ENCODE assay signal across 1 cellular context in the genomic region with DNA sequence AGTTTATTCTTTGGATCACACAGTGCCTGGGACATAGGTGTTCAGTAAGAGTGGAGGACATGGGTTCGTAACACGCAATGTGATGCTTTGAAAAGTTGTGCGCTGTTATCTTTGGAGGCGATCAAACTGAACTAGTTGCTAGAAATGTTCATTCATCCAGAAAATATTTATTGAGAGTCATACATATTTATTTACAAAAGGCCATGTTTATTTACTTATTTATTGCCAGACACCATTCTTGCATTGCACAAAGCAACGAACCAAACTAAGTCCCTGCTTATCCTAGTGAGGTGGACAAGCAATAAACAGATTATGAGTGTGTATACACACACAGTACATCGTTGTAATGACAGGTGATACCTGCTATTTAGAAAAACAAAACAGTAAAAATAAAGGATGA.
TF ChIP-seq lines count a peak whose summit lies in the region.

No MANE protein-coding gene starts in this region.

TF ChIP-seq in H1, 55 proteins besides CTCF, POLR2A, EP300 and RAD21:
- TF ChIP-seq KDM5A (IDR thresholded peaks at IDR 0.05; ENCODE audit: low read length) (no peak), KDM4A (IDR thresholded peaks at IDR 0.05; ENCODE audit: low read depth, low read length, severe bottlenecking) (no peak)
- TF ChIP-seq, protein P1, sequence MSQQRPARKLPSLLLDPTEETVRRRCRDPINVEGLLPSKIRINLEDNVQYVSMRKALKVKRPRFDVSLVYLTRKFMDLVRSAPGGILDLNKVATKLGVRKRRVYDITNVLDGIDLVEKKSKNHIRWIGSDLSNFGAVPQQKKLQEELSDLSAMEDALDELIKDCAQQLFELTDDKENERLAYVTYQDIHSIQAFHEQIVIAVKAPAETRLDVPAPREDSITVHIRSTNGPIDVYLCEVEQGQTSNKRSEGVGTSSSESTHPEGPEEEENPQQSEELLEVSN (IDR thresholded peaks at IDR 0.05) = no peak
